Comparison of ENCODE assay signal across 25 cellular contexts in genomic region chr6:124389127-124389526, GRCh38.
DNase-seq lines count a peak whose midpoint lies in the region; ATAC-seq, FAIRE-seq and TF ChIP-seq lines count a peak whose summit lies in the region.
"Had no signal": no experiment of that assay in that cellular context is flagged by ENCODE, and none has a peak within 500 bp of the region (broad histone marks: within the 10 kb centered on the region; RNA-seq: fewer than 3 reads in every experiment).

No MANE protein-coding gene starts in this region.

- peak; percentile 10 for DNase-seq in DMS53 (lab: John Stamatoyannopoulos, UW)
- DNase-seq in DMS53 treated with DMSO at 0.1 percent for 48 hours (lab: John Stamatoyannopoulos, UW; ENCODE audit: unreplicated experiment): no peak
- DNase-seq in D721Med (ENCODE audit: insufficient read length, low spot score): no peak
- DNase-seq in NCI-H69 (lab: John Stamatoyannopoulos, UW): peak; percentile 67
- peak; percentile 2 for DNase-seq in epithelial cell of esophagus (ENCODE audit: low read depth)
- DNase-seq in AG20443 (ENCODE audit: low spot score): no peak
- DNase-seq: activated CD4-positive, alpha-beta T cell treated with anti-CD3 and anti-CD28 coated beads for 1 hour; activated CD8-positive, alpha-beta memory T cell treated with anti-CD3 and anti-CD28 coated beads for 24 hours; activated naive CD4-positive, alpha-beta T cell treated with anti-CD3 and anti-CD28 coated beads, Interleukin-2, amount 50 U/mL, for 16 hours; aorta; central memory CD4-positive, alpha-beta T cell; dorsolateral prefrontal cortex; heart right ventricle; left lung; naive thymus-derived CD8-positive, alpha-beta T cell; NCI-H187 treated with DMSO at 0.1 percent for 48 hours; ovary; stimulated activated CD4-positive, alpha-beta T cell treated with anti-CD3 and anti-CD28 coated beads, Interleukin-12 subunit alpha, Interleukin-12 subunit beta, amount 100 ng/mL, for 4 hours; stimulated activated CD4-positive, alpha-beta T cell treated with anti-CD3 and anti-CD28 coated beads, Interleukin-4, amount 100 ng/mL, for 4 hours had no signal

- ATAC-seq in GM21825 (IDR thresholded peaks at IDR 0.05; ENCODE audit: unreplicated experiment): no peak
- ATAC-seq in HG02885 (IDR thresholded peaks at IDR 0.05; ENCODE audit: poor library complexity, unreplicated experiment): no peak
- ATAC-seq: heart right ventricle; left lung; naive thymus-derived CD8-positive, alpha-beta T cell; Right ventricle myocardium inferior had no signal

- no peak for FAIRE-seq in D721Med (lab: Jason Lieb, UNC)
- FAIRE-seq: GM19239 had no signal

- H3K4me3 ChIP-seq in epithelial cell of esophagus (ENCODE audit: low read length): no peak overlapping the region
- H3K4me3 ChIP-seq: dorsolateral prefrontal cortex, heart right ventricle, left lung, ovary, right atrium auricular region, tibial nerve had no signal

- peak; percentile 36 for TF ChIP-seq CTCF in D721Med (IDR thresholded peaks at IDR 0.05; ENCODE audit: insufficient read depth, missing control alignments)
- TF ChIP-seq CTCF in epithelial cell of esophagus (IDR thresholded peaks at IDR 0.05; ENCODE audit: insufficient read depth, low read depth, low read length, missing control alignments): peak; percentile 11

Comparison
In these comparisons a context has a peak if more than half of its experiments do, and no peak if none do; other contexts are left out.
1. DNase-seq: peak in DMS53 (single experiment), NCI-H69 (single experiment) and epithelial cell of esophagus (single experiment); none in DMS53 treated with DMSO at 0.1 percent for 48 hours (single experiment), D721Med (single experiment) and AG20443 (single experiment).